In genomic region chr10:130110236-130111114, GRCh38 we compare ENCODE assay signal across 1 cellular context.
A peak's percentile ranks its signal among the peaks of the same experiment; 100 is the strongest.
TF ChIP-seq lines count a peak whose summit lies in the region.

C10orf143 (minus strand) TSS chr10:130110830; CDS start chr10:130110772, 58 bp downstream.

TF ChIP-seq in HepG2, 621 proteins besides CTCF, POLR2A, EP300 and RAD21 (continued from another document and continues in another):
- peak; percentile 55 for TF ChIP-seq ZBTB4 (CRISPR knock-in tag; IDR thresholded peaks at IDR 0.05; ENCODE audit: borderline replicate concordance)
- TF ChIP-seq ZBTB1 (CRISPR knock-in tag; IDR thresholded peaks at IDR 0.05; ENCODE audit: borderline replicate concordance), result no peak; the same call in 1 of the 2 replicates
- TF ChIP-seq NFKB2 (CRISPR knock-in tag; IDR thresholded peaks at IDR 0.05; ENCODE audit: borderline replicate concordance), result peak; percentile 84; the same call in 1 of the 2 replicates
- TF ChIP-seq E2F5 (CRISPR knock-in tag; conservative IDR thresholded peaks at IDR 0.05), result peak; percentile 71; the same call in 1 of the 2 replicates
- TF ChIP-seq MEIS2 (CRISPR knock-in tag; IDR thresholded peaks at IDR 0.05), result no peak
- no peak for TF ChIP-seq ATM (IDR thresholded peaks at IDR 0.05; ENCODE audit: borderline replicate concordance)
- no peak for TF ChIP-seq ZBTB39 (CRISPR knock-in tag; IDR thresholded peaks at IDR 0.05)
- no peak for TF ChIP-seq REPIN1 (CRISPR knock-in tag; IDR thresholded peaks at IDR 0.05; ENCODE audit: borderline replicate concordance, low read depth)
- peak; percentile 77 for TF ChIP-seq ARID4A (CRISPR knock-in tag; IDR thresholded peaks at IDR 0.05; ENCODE audit: borderline replicate concordance)
- TF ChIP-seq MZF1 (CRISPR knock-in tag; IDR thresholded peaks at IDR 0.05; ENCODE audit: borderline replicate concordance), result peak; percentile 37; the same call in 1 of the 2 replicates
- TF ChIP-seq ZNF546 (CRISPR knock-in tag; conservative IDR thresholded peaks at IDR 0.05), result no peak
- no peak; the same call in 1 of the 2 replicates for TF ChIP-seq ZNF275 (CRISPR knock-in tag; IDR thresholded peaks at IDR 0.05; ENCODE audit: borderline replicate concordance)
- TF ChIP-seq STAT6 (CRISPR knock-in tag; IDR thresholded peaks at IDR 0.05; ENCODE audit: borderline replicate concordance), result peak; percentile 47; the same call in 1 of the 2 replicates
- peak; percentile 49; the same call in 1 of the 2 replicates for TF ChIP-seq MIER3 (CRISPR knock-in tag; IDR thresholded peaks at IDR 0.05; ENCODE audit: borderline replicate concordance)
- 0 out of 2 replicates have a peak, but pooled peaks have one; percentile 8 for TF ChIP-seq ZNF362 (CRISPR knock-in tag; IDR thresholded peaks at IDR 0.05; ENCODE audit: borderline replicate concordance)
- TF ChIP-seq LCORL (IDR thresholded peaks at IDR 0.05), result no peak
- peak; percentile 3; the same call in 1 of the 2 replicates for TF ChIP-seq LCORL (CRISPR knock-in tag; IDR thresholded peaks at IDR 0.05)
- TF ChIP-seq NCOA5 (CRISPR knock-in tag; IDR thresholded peaks at IDR 0.05), result no peak
- no peak for TF ChIP-seq BCLAF1 (IDR thresholded peaks at IDR 0.05)
- TF ChIP-seq ARNTL (CRISPR knock-in tag; IDR thresholded peaks at IDR 0.05), result peak; percentile 40
- peak; percentile 24; the same call in 1 of the 2 replicates for TF ChIP-seq ELF4 (CRISPR knock-in tag; IDR thresholded peaks at IDR 0.05; ENCODE audit: borderline replicate concordance)
- TF ChIP-seq NFE2L1 (CRISPR knock-in tag; IDR thresholded peaks at IDR 0.05; ENCODE audit: borderline replicate concordance), result 0 out of 2 replicates have a peak, but pooled peaks have one; percentile 60
- TF ChIP-seq ZNF280D (CRISPR knock-in tag; IDR thresholded peaks at IDR 0.05), result peak; percentile 30; the same call in 1 of the 2 replicates
- TF ChIP-seq ZNF614 (CRISPR knock-in tag; IDR thresholded peaks at IDR 0.05; ENCODE audit: borderline replicate concordance), result peak; percentile 41; the same call in 1 of the 2 replicates
- TF ChIP-seq ZNF816 (CRISPR knock-in tag; IDR thresholded peaks at IDR 0.05; ENCODE audit: borderline replicate concordance), result peak; percentile 85; the same call in 1 of the 2 replicates
